ENCODE assay signal across 1 cellular context in genomic region chr5:140259509-140259908, GRCh38.
A peak's percentile ranks its signal among the peaks of the same experiment; 100 is the strongest.
TF ChIP-seq lines count a peak whose summit lies in the region.

No MANE protein-coding gene starts in this region.

TF ChIP-seq in K562, 482 proteins besides CTCF, POLR2A, EP300 and RAD21 (continued from another document):
- TF ChIP-seq ZNF217 (CRISPR knock-in tag; IDR thresholded peaks at IDR 0.05), result no peak
- TF ChIP-seq ZNF280B (CRISPR knock-in tag; IDR thresholded peaks at IDR 0.05), result no peak
- 0 out of 2 replicates have a peak, but pooled peaks have one; percentile 21 for TF ChIP-seq SPI1 (IDR thresholded peaks at IDR 0.05; ENCODE audit: borderline replicate concordance, low read depth, low read length)
- TF ChIP-seq CTBP1 (IDR thresholded peaks at IDR 0.05; ENCODE audit: borderline replicate concordance), result 0 out of 2 replicates have a peak, but pooled peaks have one; percentile 23
- no peak for TF ChIP-seq ZKSCAN1 (IDR thresholded peaks at IDR 0.05; ENCODE audit: low read depth, low read length)
TF ChIP-seq in K562: peak in this region for 3.
